ENCODE assay signal across 11 cellular contexts in genomic region chr2:73359915-73360697, GRCh38. TPM values are rescaled to one million over a fixed set of nuclear protein-coding genes. Genes with fewer than 3 reads are reported as not detected.
DNase-seq lines count a peak whose midpoint lies in the region; ATAC-seq and TF ChIP-seq lines count a peak whose summit lies in the region.
"Had no signal": no experiment of that assay in that cellular context is flagged by ENCODE, and none has a peak within 500 bp of the region (broad histone marks: within the 10 kb centered on the region; RNA-seq: fewer than 3 reads in every experiment).

No MANE protein-coding gene starts in this region.

- peak; percentile 45 for TF ChIP-seq CTCF in astrocyte of the cerebellum (IDR thresholded peaks at IDR 0.05; ENCODE audit: low read depth, low read length, missing control alignments)

- CTCF ChIA-PET in activated CD4-positive, alpha-beta T cell treated with anti-CD3 and anti-CD28 coated beads for 36 hours (lab: Charles Lee): interaction anchor here (0.6 to 1.4 kb wide), 4 partner anchors 8 to 301 kb away, joined by 3 to 4 read pairs (median 4); no protein-coding TSS in a partner anchor

- H3K4me3 Mint-ChIP-seq in activated CD4-positive, alpha-beta T cell treated with anti-CD3 and anti-CD28 coated beads for 36 hours: no peak overlapping the region

- in situ Hi-C loops in astrocyte of the cerebellum (cut with HindIII; ENCODE audit: low sequenced_read_pairs): loop anchor here (5.0 kb wide), 1 partner anchor 43 kb away; no protein-coding TSS in a partner anchor

- H3K4me1 Mint-ChIP-seq in activated CD4-positive, alpha-beta T cell treated with anti-CD3 and anti-CD28 coated beads for 36 hours: no peaks in the 10 kb centered on the region

- no peaks in the 10 kb centered on the region for H3K9me3 Mint-ChIP-seq in activated CD4-positive, alpha-beta T cell treated with anti-CD3 and anti-CD28 coated beads for 36 hours (ENCODE audit: low read depth)

- POLR2A ChIA-PET in activated CD4-positive, alpha-beta T cell treated with anti-CD3 and anti-CD28 coated beads for 36 hours (lab: Charles Lee): interaction anchor here (0.7 kb wide), 1 partner anchor 58 kb away, joined by 5 read pairs; no protein-coding TSS in a partner anchor

- intact Hi-C loops in activated CD4-positive, alpha-beta T cell treated with anti-CD3 and anti-CD28 coated beads for 36 hours (cut with DNase I, micrococcal nuclease): no loop called here

- ATAC-seq in activated CD4-positive, CD25-positive, alpha-beta regulatory T cell treated with anti-CD3 and anti-CD28 coated beads, Interleukin-2, amount 50 U/mL, for 24 hours: no peak
- ATAC-seq in activated CD4-positive, alpha-beta T cell treated with anti-CD3 and anti-CD28 coated beads for 36 hours: no peak

- H3K27me3 Mint-ChIP-seq in activated CD4-positive, alpha-beta T cell treated with anti-CD3 and anti-CD28 coated beads for 36 hours: no peaks in the 10 kb centered on the region

- H3K27ac Mint-ChIP-seq in activated CD4-positive, alpha-beta T cell treated with anti-CD3 and anti-CD28 coated beads for 36 hours: no peak overlapping the region

- no peak overlapping the region for H3K4me3 ChIP-seq in astrocyte of the cerebellum (ENCODE audit: low read depth, low read length)

- peak; percentile 15 for DNase-seq in DMS153 treated with DMSO at 0.1 percent for 48 hours (lab: John Stamatoyannopoulos, UW; ENCODE audit: unreplicated experiment)
- no peak for DNase-seq in DMS153 (lab: John Stamatoyannopoulos, UW)
- peak; percentile 9 to 13 for DNase-seq in Kasumi-1 (lab: John Stamatoyannopoulos, UW)
- DNase-seq in astrocyte of the cerebellum (ENCODE audit: low read depth): no peak
- peak; percentile 27 for DNase-seq in myocyte (ENCODE audit: low read depth)
- no peak for DNase-seq in stimulated activated CD4-positive, alpha-beta T cell treated with anti-CD3 and anti-CD28 coated beads, Interleukin-4, amount 100 ng/mL, for 4 hours
- DNase-seq in activated CD4-positive, alpha-beta T cell treated with anti-CD3 and anti-CD28 coated beads for 36 hours: no peak
- DNase-seq: activated T-cell treated with anti-CD3 and anti-CD28 coated beads, Interleukin-2, amount 50 U/mL, for 1 hour; NCI-H1436 treated with DMSO at 0.1 percent for 48 hours; stimulated activated CD4-positive, alpha-beta T cell treated with anti-CD3 and anti-CD28 coated beads, Interleukin-4, amount 100 ng/mL, for 1 hour had no signal

- no peaks in the 10 kb centered on the region for H3K36me3 Mint-ChIP-seq in activated CD4-positive, alpha-beta T cell treated with anti-CD3 and anti-CD28 coated beads for 36 hours (ENCODE audit: low read depth)

RNA-seq across cellular contexts. Expression of gene ALMS1, which starts 25.5 kb away (rescaled TPM):
- 18.4 and 23.4 TPM in 2 replicates for total RNA-seq in myocyte
- polyA plus RNA-seq in myocyte (2012): 2.8 TPM
- 10 to 100 TPM; 19.2 to 24.0 TPM for total RNA-seq in activated CD4-positive, alpha-beta T cell treated with anti-CD3 and anti-CD28 coated beads for 36 hours

Comparison
In these comparisons a context has a peak if more than half of its experiments do, and no peak if none do; other contexts are left out.
1. DNase-seq: peak in DMS153 treated with DMSO at 0.1 percent for 48 hours (single experiment), Kasumi-1 (2 of 2) and myocyte (single experiment); none in DMS153 (single experiment), astrocyte of the cerebellum (single experiment), stimulated activated CD4-positive, alpha-beta T cell treated with anti-CD3 and anti-CD28 coated beads, Interleukin-4, amount 100 ng/mL, for 4 hours (0 of 2) and activated CD4-positive, alpha-beta T cell treated with anti-CD3 and anti-CD28 coated beads for 36 hours (single experiment).